ENCODE assay signal across 1 cellular context in the genomic region with DNA sequence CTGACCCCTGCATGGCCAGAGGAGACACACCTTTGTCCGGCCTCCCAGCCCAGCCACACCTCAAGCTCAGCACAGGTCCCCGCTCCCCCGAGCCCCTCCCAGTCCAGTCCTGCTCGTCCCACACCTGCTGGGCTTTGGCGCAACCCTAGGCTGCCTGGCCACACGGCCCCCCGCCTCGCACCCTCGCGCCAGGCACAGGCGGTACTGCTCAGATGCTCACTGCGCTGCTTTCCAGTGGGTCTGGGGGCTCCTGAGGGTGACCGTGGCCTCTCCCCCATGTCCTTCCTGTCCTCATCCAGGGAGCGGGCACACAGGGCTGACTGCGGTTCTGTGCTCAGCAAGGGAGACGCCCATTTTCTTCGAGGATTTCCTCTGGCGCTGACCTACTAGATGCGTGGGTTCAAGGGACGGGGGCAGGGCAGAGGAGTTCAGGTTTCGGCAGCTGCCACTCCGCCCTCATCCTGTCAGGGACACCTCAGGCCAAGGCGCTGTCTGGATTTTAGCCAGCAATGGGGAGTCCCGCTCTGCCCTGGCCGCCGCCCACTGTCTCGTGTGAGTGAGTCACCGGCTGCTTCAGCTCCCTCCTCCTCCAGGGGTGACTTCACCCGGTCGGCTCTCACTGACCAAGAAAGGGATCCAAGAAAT.
A peak's percentile ranks its signal among the peaks of the same experiment; 100 is the strongest.
TF ChIP-seq lines count a peak whose summit lies in the region.

No MANE protein-coding gene starts in this region.

TF ChIP-seq in K562, 482 proteins besides CTCF, POLR2A, EP300 and RAD21 (continued from another document and continues in another):
- TF ChIP-seq NKRF (IDR thresholded peaks at IDR 0.05; ENCODE audit: borderline replicate concordance) (no peak), CSDE1 (IDR thresholded peaks at IDR 0.05) (no peak), SMAD2 (IDR thresholded peaks at IDR 0.05; ENCODE audit: low read depth, low read length) (no peak), U2AF1 (optimal IDR thresholded peaks at IDR 0.05; ENCODE audit: low read depth, low read length) (no peak), ZEB2 (IDR thresholded peaks at IDR 0.05) (no peak), SREBF1 (IDR thresholded peaks at IDR 0.05; ENCODE audit: borderline replicate concordance, low read depth, low read length) (no peak), SNAPC5 (CRISPR knock-in tag; IDR thresholded peaks at IDR 0.05) (no peak), NFIC (IDR thresholded peaks at IDR 0.05) (peak; percentile 95), HBP1 (CRISPR knock-in tag; IDR thresholded peaks at IDR 0.05) (no peak), E2F1 (CRISPR knock-in tag; IDR thresholded peaks at IDR 0.05) (no peak), TCF7 (IDR thresholded peaks at IDR 0.05; ENCODE audit: borderline replicate concordance) (no peak), ZNF217 (CRISPR knock-in tag; IDR thresholded peaks at IDR 0.05) (no peak), KDM1A (IDR thresholded peaks at IDR 0.05) (no peak), PCBP2 (IDR thresholded peaks at IDR 0.05; ENCODE audit: low read depth, low read length, poor library complexity, severe bottlenecking) (no peak), NCOA1 (IDR thresholded peaks at IDR 0.05; ENCODE audit: low read depth) (no peak), ZFP91 (CRISPR knock-in tag; IDR thresholded peaks at IDR 0.05) (no peak), ZSCAN29 (IDR thresholded peaks at IDR 0.05) (no peak), E2F3 (CRISPR knock-in tag; IDR thresholded peaks at IDR 0.05) (no peak), BCLAF1 (IDR thresholded peaks at IDR 0.05; ENCODE audit: borderline replicate concordance in 1 of 2, control insufficient read depth in 1 of 2, low read depth in 2 of 2, low read length in 1 of 2) (no peak), L3MBTL2 (IDR thresholded peaks at IDR 0.05) (peak; percentile 91), ELF1 (tag; IDR thresholded peaks at IDR 0.05) (no peak), GTF2B (IDR thresholded peaks at IDR 0.05; ENCODE audit: extremely low read depth, insufficient read length) (no peak), TFE3 (CRISPR knock-in tag; IDR thresholded peaks at IDR 0.05) (no peak), KLF1 (tag; IDR thresholded peaks at IDR 0.05) (peak; percentile 88), ZFP30 (CRISPR knock-in tag; IDR thresholded peaks at IDR 0.05; ENCODE audit: borderline replicate concordance) (no peak), XRCC5 (IDR thresholded peaks at IDR 0.05; ENCODE audit: low read depth, low read length) (0 out of 2 replicates have a peak, but pooled peaks have one; percentile 17), SIRT6 (IDR thresholded peaks at IDR 0.05; ENCODE audit: low read depth, low read length) (no peak), RBM25 (IDR thresholded peaks at IDR 0.05; ENCODE audit: low read depth, low read length, severe bottlenecking) (no peak)
- TF ChIP-seq, protein P1, sequence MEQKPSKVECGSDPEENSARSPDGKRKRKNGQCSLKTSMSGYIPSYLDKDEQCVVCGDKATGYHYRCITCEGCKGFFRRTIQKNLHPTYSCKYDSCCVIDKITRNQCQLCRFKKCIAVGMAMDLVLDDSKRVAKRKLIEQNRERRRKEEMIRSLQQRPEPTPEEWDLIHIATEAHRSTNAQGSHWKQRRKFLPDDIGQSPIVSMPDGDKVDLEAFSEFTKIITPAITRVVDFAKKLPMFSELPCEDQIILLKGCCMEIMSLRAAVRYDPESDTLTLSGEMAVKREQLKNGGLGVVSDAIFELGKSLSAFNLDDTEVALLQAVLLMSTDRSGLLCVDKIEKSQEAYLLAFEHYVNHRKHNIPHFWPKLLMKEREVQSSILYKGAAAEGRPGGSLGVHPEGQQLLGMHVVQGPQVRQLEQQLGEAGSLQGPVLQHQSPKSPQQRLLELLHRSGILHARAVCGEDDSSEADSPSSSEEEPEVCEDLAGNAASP (IDR thresholded peaks at IDR 0.05) = no peak
- TF ChIP-seq, protein P2, sequence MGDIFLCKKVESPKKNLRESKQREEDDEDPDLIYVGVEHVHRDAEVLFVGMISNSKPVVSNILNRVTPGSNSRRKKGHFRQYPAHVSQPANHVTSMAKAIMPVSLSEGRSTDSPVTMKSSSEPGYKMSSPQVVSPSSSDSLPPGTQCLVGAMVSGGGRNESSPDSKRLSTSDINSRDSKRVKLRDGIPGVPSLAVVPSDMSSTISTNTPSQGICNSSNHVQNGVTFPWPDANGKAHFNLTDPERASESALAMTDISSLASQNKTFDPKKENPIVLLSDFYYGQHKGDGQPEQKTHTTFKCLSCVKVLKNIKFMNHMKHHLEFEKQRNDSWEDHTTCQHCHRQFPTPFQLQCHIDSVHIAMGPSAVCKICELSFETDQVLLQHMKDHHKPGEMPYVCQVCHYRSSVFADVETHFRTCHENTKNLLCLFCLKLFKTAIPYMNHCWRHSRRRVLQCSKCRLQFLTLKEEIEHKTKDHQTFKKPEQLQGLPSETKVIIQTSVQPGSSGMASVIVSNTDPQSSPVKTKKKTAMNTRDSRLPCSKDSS (IDR thresholded peaks at IDR 0.05; ENCODE audit: low read depth, partially characterized antibody) = no peak
- TF ChIP-seq, protein P3, sequence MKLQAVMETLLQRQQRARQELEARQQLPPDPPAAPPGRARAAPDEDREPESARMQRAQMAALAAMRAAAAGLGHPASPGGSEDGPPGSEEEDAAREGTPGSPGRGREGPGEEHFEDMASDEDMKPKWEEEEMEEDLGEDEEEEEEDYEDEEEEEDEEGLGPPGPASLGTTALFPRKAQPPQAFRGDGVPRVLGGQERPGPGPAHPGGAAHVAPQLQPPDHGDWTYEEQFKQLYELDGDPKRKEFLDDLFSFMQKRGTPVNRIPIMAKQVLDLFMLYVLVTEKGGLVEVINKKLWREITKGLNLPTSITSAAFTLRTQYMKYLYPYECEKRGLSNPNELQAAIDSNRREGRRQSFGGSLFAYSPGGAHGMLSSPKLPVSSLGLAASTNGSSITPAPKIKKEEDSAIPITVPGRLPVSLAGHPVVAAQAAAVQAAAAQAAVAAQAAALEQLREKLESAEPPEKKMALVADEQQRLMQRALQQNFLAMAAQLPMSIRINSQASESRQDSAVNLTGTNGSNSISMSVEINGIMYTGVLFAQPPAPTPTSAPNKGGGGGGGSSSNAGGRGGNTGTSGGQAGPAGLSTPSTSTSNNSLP (IDR thresholded peaks at IDR 0.05; ENCODE audit: borderline replicate concordance, low read depth, low read length) = no peak
- TF ChIP-seq, protein P4, sequence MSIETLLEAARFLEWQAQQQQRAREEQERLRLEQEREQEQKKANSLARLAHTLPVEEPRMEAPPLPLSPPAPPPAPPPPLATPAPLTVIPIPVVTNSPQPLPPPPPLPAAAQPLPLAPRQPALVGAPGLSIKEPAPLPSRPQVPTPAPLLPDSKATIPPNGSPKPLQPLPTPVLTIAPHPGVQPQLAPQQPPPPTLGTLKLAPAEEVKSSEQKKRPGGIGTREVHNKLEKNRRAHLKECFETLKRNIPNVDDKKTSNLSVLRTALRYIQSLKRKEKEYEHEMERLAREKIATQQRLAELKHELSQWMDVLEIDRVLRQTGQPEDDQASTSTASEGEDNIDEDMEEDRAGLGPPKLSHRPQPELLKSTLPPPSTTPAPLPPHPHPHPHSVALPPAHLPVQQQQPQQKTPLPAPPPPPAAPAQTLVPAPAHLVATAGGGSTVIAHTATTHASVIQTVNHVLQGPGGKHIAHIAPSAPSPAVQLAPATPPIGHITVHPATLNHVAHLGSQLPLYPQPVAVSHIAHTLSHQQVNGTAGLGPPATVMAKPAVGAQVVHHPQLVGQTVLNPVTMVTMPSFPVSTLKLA (conservative IDR thresholded peaks at IDR 0.05) = peak in 1 of 2 experiments; percentile 47; a peak in 1 of 4 replicates
- TF ChIP-seq, protein P5, sequence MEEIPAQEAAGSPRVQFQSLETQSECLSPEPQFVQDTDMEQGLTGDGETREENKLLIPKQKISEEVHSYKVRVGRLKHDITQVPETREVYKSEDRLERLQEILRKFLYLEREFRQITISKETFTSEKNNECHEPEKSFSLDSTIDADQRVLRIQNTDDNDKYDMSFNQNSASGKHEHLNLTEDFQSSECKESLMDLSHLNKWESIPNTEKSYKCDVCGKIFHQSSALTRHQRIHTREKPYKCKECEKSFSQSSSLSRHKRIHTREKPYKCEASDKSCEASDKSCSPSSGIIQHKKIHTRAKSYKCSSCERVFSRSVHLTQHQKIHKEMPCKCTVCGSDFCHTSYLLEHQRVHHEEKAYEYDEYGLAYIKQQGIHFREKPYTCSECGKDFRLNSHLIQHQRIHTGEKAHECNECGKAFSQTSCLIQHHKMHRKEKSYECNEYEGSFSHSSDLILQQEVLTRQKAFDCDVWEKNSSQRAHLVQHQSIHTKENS (CRISPR knock-in tag; IDR thresholded peaks at IDR 0.05) = no peak
